ENCODE assay signal across 11 cellular contexts in the genomic region with DNA sequence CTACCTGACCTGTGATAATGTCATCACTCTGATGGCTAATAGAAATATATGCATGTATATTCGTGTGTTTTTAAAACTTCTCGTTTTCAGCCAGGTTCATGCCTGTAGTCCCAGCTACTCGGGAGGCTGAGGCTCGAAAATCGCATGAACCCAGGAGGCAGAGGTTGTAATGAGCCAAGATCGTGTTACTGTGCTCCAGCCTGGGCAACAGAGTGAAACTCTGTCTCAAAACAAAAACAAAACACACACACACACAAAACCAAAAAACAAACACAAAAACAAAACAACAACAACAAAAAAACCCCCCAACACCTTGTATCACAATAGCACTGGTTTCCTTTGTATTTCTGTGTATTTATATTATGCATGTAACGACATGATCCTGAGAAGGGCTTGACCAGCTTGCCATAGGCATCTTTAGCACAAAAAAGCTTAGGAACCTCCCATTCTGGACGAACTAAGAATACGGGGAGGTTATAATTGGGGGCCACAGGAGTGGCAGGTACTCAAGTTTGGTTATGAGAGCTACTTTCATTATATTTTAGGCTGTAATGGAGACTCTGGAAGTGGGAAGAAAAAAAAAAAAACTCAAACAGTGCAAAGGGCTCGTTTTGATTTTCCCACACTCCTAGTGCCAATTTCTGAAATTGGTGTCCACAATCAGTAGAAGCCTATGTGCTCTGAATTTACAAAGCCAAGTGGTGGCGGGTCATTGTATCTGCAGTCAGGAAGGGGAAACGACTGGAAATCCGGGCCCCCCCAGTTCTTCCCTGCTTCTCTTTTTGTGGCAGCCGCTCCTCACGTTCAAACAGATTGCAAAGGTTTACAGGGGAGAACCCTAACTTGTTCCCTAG.
DNase-seq lines count a peak whose midpoint lies in the region; ATAC-seq lines count a peak whose summit lies in the region.
"Had no signal": no experiment of that assay in that cellular context is flagged by ENCODE, and none has a peak within 500 bp of the region (broad histone marks: within the 10 kb centered on the region; RNA-seq: fewer than 3 reads in every experiment).

No MANE protein-coding gene starts in this region.

- no peak overlapping the region for H3K9ac ChIP-seq in iPS-18a (ENCODE audit: low read length)

- peaks cover 38% of the 10 kb centered on the region for H3K27me3 ChIP-seq in iPS-18a (ENCODE audit: control insufficient read depth, insufficient read depth, low read length)

- no peaks in the 10 kb centered on the region for H3K36me3 ChIP-seq in iPS-18a (ENCODE audit: control insufficient read depth, low read depth, low read length)
- H3K36me3 ChIP-seq: HAP-1 had no signal

- H3K4me3 Mint-ChIP-seq in activated T-cell treated with anti-CD3 and anti-CD28 coated beads, Interleukin-2, amount 50 U/mL, for 24 hours = peak overlapping the region; percentile 69

- H3K27ac ChIP-seq in angular gyrus (ENCODE audit: low read depth, low read length) = peak overlapping the region; percentile 89
- H3K27ac ChIP-seq in iPS-18a (ENCODE audit: low read length) = no peak overlapping the region

- H3K9me3 ChIP-seq in iPS-18a (ENCODE audit: control insufficient read depth, low read depth, low read length) = no peaks in the 10 kb centered on the region
- H3K9me3 ChIP-seq: HAP-1 had no signal

- peaks cover 16% of the 10 kb centered on the region for H3K4me1 Mint-ChIP-seq in activated T-cell treated with anti-CD3 and anti-CD28 coated beads, Interleukin-2, amount 50 U/mL, for 24 hours (ENCODE audit: low read depth)

- H3K27ac Mint-ChIP-seq in activated T-cell treated with anti-CD3 and anti-CD28 coated beads, Interleukin-2, amount 50 U/mL, for 24 hours = no peak overlapping the region

- peak overlapping the region; percentile 59 for H3K4me3 ChIP-seq in iPS-18a (ENCODE audit: low read length)
- H3K4me3 ChIP-seq: HAP-1 had no signal

- H3K36me3 Mint-ChIP-seq in activated T-cell treated with anti-CD3 and anti-CD28 coated beads, Interleukin-2, amount 50 U/mL, for 24 hours (ENCODE audit: low read depth) = no peaks in the 10 kb centered on the region

- no peaks in the 10 kb centered on the region for H3K9me3 Mint-ChIP-seq in activated T-cell treated with anti-CD3 and anti-CD28 coated beads, Interleukin-2, amount 50 U/mL, for 24 hours

- no peak for DNase-seq in activated T-cell treated with anti-CD3 and anti-CD28 coated beads, Interleukin-2, amount 50 U/mL, for 24 hours
- DNase-seq in activated T-cell treated with anti-CD3 and anti-CD28 coated beads for 4 hours (no peak), superior temporal gyrus (ENCODE audit: extremely low spot score) (peak; percentile 75), SHP77 (lab: John Stamatoyannopoulos, UW) (no peak), amniotic stem cell (lab: John Stamatoyannopoulos, UW) (no peak)
- DNase-seq: stimulated activated naive CD4-positive, alpha-beta T cell treated with Interleukin-2 at 50 U/mL for 16 hours; SW 1271 had no signal

- H3K4me1 ChIP-seq in iPS-18a (ENCODE audit: control insufficient read depth, low read depth, low read length) = peaks cover 8% of the 10 kb centered on the region
- H3K4me1 ChIP-seq: HAP-1 had no signal

- no peak for ATAC-seq in GM18511 (IDR thresholded peaks at IDR 0.05; ENCODE audit: unreplicated experiment)

- H3K27me3 Mint-ChIP-seq in activated T-cell treated with anti-CD3 and anti-CD28 coated beads, Interleukin-2, amount 50 U/mL, for 24 hours = peaks cover 42% of the 10 kb centered on the region
